ENCODE assay signal across 1 cellular context in the genomic region with DNA sequence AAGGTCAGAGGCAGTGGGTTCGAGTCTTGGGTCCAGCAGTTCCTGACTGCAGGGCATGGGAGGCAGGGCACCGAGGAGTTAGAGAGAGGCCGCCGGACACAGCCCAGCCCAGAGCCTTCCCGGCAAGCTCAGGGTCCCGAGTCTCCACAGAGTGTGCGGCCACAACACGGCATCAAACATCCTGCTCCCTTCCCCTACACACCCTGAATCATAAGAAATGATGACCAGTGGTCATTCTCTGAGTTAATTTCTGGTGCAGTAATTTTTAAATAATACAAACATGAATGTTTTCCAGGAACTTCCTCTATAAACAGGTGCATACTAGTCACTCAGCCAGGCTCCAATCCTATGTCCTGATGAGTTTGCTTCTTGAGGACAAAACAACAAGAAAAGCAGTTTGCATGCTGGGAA.
TF ChIP-seq lines count a peak whose summit lies in the region.

No MANE protein-coding gene starts in this region.

TF ChIP-seq in IMR-90, 13 proteins besides CTCF, POLR2A, EP300 and RAD21 (continued from another document):
- TF ChIP-seq SMC3 (IDR thresholded peaks at IDR 0.05; ENCODE audit: low read depth, low read length) (no peak), CEBPB (IDR thresholded peaks at IDR 0.05; ENCODE audit: low read depth, low read length) (no peak), FOS (IDR thresholded peaks at IDR 0.05; ENCODE audit: low read depth, low read length) (no peak)
